Comparison of ENCODE assay signal across 16 cellular contexts in the genomic region with DNA sequence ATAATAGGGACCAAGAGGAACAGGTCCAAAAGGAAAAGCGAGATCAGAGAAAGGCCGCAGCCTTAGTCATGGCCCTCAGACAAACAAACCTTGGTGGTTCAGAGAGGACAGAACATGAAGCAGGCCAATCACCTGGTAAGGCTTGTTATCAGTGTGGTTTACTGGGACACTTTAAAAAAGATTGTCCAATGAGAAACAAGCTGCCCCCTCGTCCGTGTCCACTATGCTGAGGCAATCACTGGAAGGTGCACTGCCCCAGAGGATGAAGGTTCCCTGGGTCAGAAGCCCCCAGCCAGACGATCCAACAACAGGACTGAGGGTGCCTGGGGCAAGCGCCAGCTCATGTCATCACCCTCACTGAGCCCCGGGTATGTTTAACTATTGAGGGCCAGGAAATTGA. TPM values are rescaled to one million over a fixed set of nuclear protein-coding genes. Genes with fewer than 3 reads are reported as not detected.
"Had no signal": no experiment of that assay in that cellular context is flagged by ENCODE, and none has a peak within 500 bp of the region (broad histone marks: within the 10 kb centered on the region; RNA-seq: fewer than 3 reads in every experiment).

No MANE protein-coding gene starts in this region.

RNA-seq across cellular contexts. Expression of gene TBX10, which starts 16.7 kb away (rescaled TPM):
- total RNA-seq: activated B cell treated with CpG ODN at 0.5 μM for 24 hours; activated CD4-positive, alpha-beta memory T cell treated with anti-CD3 and anti-CD28 coated beads for 36 hours; activated naive CD4-positive, alpha-beta T cell treated with anti-CD3 and anti-CD28 coated beads for 36 hours; activated naive CD4-positive, alpha-beta T cell treated with anti-CD3 and anti-CD28 coated beads, Interleukin-2, amount 50 U/mL, for 72 hours; activated T-cell treated with anti-CD3 and anti-CD28 coated beads, Interleukin-2, amount 50 U/mL, for 4 hours; activated T-helper 1 cell treated with anti-CD3 and anti-CD28 coated beads, Interleukin-12 subunit alpha, Interleukin-12 subunit beta, Interleukin-2, Interleukin-4 antibody, amounts not matched to agents 30 ng/mL and 10 ng/mL and 1 ng/mL, durations not matched to agents 14 hours and 24 hours and 36 hours; adrenal gland; astrocyte; body of pancreas; bronchial epithelial cell; MCF 10A; PC-9; SK-MEL-5; T-cell; T-helper 17 cell had no signal
- polyA plus RNA-seq: adrenal gland had no signal

RNA-seq across cellular contexts. Expression of gene ACY3, which starts 27.6 kb away (rescaled TPM):
- total RNA-seq: activated B cell treated with CpG ODN at 0.5 μM for 24 hours; activated naive CD4-positive, alpha-beta T cell treated with anti-CD3 and anti-CD28 coated beads for 36 hours; activated T-helper 1 cell treated with anti-CD3 and anti-CD28 coated beads, Interleukin-12 subunit alpha, Interleukin-12 subunit beta, Interleukin-2, Interleukin-4 antibody, amounts not matched to agents 30 ng/mL and 10 ng/mL and 1 ng/mL, durations not matched to agents 14 hours and 24 hours and 36 hours; adrenal gland; astrocyte; bronchial epithelial cell; MCF 10A; Right ventricle myocardium inferior; SK-MEL-5 had no signal
